8 cellular contexts compared by ENCODE assay signal in genomic region chr17:42578282-42578869, GRCh38. TPM values are rescaled to one million over a fixed set of nuclear protein-coding genes. Genes with fewer than 3 reads are reported as not detected.
DNase-seq lines count a peak whose midpoint lies in the region; ATAC-seq and TF ChIP-seq lines count a peak whose summit lies in the region.

No MANE protein-coding gene starts in this region.

- peak overlapping the region; percentile 88 for H3K27ac ChIP-seq in temporal lobe (ENCODE audit: low read depth, low read length)

- DNase-seq in DMS114 treated with DMSO at 0.1 percent for 48 hours (lab: John Stamatoyannopoulos, UW; ENCODE audit: unreplicated experiment) (peak; percentile 70), LNCaP clone FGC (ENCODE audit: low read depth) (no peak), RKO (ENCODE audit: low spot score) (peak; percentile 88), fibroblast of villous mesenchyme (ENCODE audit: low read depth) (peak; percentile 72)
- peak; percentile 89 for DNase-seq in activated effector memory CD4-positive, alpha-beta T cell treated with anti-CD3 and anti-CD28 coated beads, Interleukin-2, amount 50 U/mL, for 16 hours

- peak; percentile 53 for ATAC-seq in GM21825 (IDR thresholded peaks at IDR 0.05; ENCODE audit: unreplicated experiment)

- no peaks in the 10 kb centered on the region for H3K9me3 Mint-ChIP-seq in nephron

- H3K27me3 Mint-ChIP-seq in nephron (ENCODE audit: low read depth), result peaks cover 3% of the 10 kb centered on the region

- peaks cover 31% of the 10 kb centered on the region for H3K4me1 Mint-ChIP-seq in nephron

- H3K36me3 Mint-ChIP-seq in nephron (ENCODE audit: low read depth), result peaks cover 32% of the 10 kb centered on the region

- TF ChIP-seq CTCF in LNCaP clone FGC (IDR thresholded peaks at IDR 0.05; ENCODE audit: control insufficient read depth, extremely low read depth, insufficient read depth) (peak; percentile 79), fibroblast of villous mesenchyme (IDR thresholded peaks at IDR 0.05; ENCODE audit: insufficient read depth, low read depth, low read length) (peak; percentile 78), nephron (IDR thresholded peaks at IDR 0.05; ENCODE audit: unreplicated experiment in 3 of 3) (peak; percentile 74 to 75 (median 75))

- H3K4me3 ChIP-seq in LNCaP clone FGC (ENCODE audit: low read depth, low read length), result peak overlapping the region; percentile 75
- peak overlapping the region; percentile 83 for H3K4me3 ChIP-seq in fibroblast of villous mesenchyme (ENCODE audit: low read depth, low read length)

- peak overlapping the region; percentile 98 to 99 (median 98) for H3K4me3 Mint-ChIP-seq in nephron

- peak overlapping the region; percentile 87 to 96 (median 88) for H3K27ac Mint-ChIP-seq in nephron

RNA-seq across cellular contexts. Expression of gene PSMC3IP, which starts 0.8 kb away (rescaled TPM):
- total RNA-seq in fibroblast of villous mesenchyme (3.9 and 4.8 TPM in 2 replicates), temporal lobe (3.7 TPM)

RNA-seq across cellular contexts. Expression of gene MLX, which starts 11.5 kb away (rescaled TPM):
- total RNA-seq in fibroblast of villous mesenchyme (31.2 and 47.5 TPM in 2 replicates), temporal lobe (14.8 TPM)

RNA-seq across cellular contexts. Expression of gene COASY, which starts 16.4 kb away (rescaled TPM):
- total RNA-seq in fibroblast of villous mesenchyme (18.0 and 22.0 TPM in 2 replicates), temporal lobe (7.1 TPM)

RNA-seq across cellular contexts. Expression of gene HSD17B1, which starts 25.7 kb away (rescaled TPM):
- total RNA-seq in fibroblast of villous mesenchyme, result 3.5 and 11.9 TPM in 2 replicates
- 0.98 TPM for total RNA-seq in temporal lobe

RNA-seq across cellular contexts. Expression of gene RETREG3, which starts 30.8 kb away (rescaled TPM):
- total RNA-seq in fibroblast of villous mesenchyme (59.9 and 80.3 TPM in 2 replicates), temporal lobe (33.2 TPM)
